Comparison of ENCODE assay signal across 2 cellular contexts in genomic region chr9:35313911-35314310, GRCh38.
TF ChIP-seq lines count a peak whose summit lies in the region.

No MANE protein-coding gene starts in this region.

TF ChIP-seq in GM23338, 12 proteins besides CTCF, POLR2A, EP300 and RAD21:
- TF ChIP-seq ZNF462 (CRISPR knock-in tag; IDR thresholded peaks at IDR 0.05) = no peak
TF ChIP-seq in GM23338: peak in this region for 0.

TF ChIP-seq in WTC11, 78 proteins besides CTCF, POLR2A, EP300 and RAD21 (continued from another document):
- TF ChIP-seq IRF1 (CRISPR knock-in tag; IDR thresholded peaks at IDR 0.05) (no peak), GTF2I (CRISPR knock-in tag; conservative IDR thresholded peaks at IDR 0.05) (no peak), ATF6 (CRISPR knock-in tag; IDR thresholded peaks at IDR 0.05) (no peak), TEAD4 (CRISPR knock-in tag; IDR thresholded peaks at IDR 0.05) (no peak), ZNF263 (CRISPR knock-in tag; IDR thresholded peaks at IDR 0.05; ENCODE audit: low read depth) (no peak), ZNF121 (CRISPR knock-in tag; IDR thresholded peaks at IDR 0.05) (no peak)
